In the genomic region with DNA sequence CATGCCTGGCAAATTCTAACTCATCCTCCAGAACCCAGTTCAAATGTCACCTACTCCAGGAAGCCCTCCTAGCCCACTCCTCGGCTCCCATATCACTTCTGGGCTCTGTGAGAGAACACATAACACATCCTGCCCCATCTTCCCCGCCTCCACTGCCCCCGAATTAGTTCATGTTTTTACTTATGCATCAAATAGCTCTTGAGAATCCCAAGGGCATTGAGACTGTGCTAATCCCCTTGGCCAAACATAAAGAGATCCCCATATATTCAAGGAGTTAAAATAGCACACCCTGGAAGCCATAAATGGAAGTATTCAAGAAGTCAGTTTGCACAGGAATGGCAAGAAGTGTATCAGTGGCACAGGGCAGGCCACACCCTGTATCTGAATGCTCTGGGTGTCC, we compare ENCODE assay signal across 16 cellular contexts. TPM values are rescaled to one million over a fixed set of nuclear protein-coding genes. Genes with fewer than 3 reads are reported as not detected.
DNase-seq lines count a peak whose midpoint lies in the region; ATAC-seq, FAIRE-seq and TF ChIP-seq lines count a peak whose summit lies in the region.
"Had no signal": no experiment of that assay in that cellular context is flagged by ENCODE, and none has a peak within 500 bp of the region (broad histone marks: within the 10 kb centered on the region; RNA-seq: fewer than 3 reads in every experiment).

No MANE protein-coding gene starts in this region.

- no peak for FAIRE-seq in astrocyte (lab: Jason Lieb, UNC)
- FAIRE-seq: urothelium cell line had no signal

- TF ChIP-seq CTCF in astrocyte (IDR thresholded peaks at IDR 0.05; ENCODE audit: insufficient read depth, low read depth, low read length), result no peak
- no peak for TF ChIP-seq CTCF in neural progenitor cell (IDR thresholded peaks at IDR 0.05)
- TF ChIP-seq CTCF in esophagus squamous epithelium (IDR thresholded peaks at IDR 0.05), result no peak

- peaks cover 12% of the 10 kb centered on the region for H3K36me3 Mint-ChIP-seq in activated CD8-positive, alpha-beta memory T cell treated with anti-CD3 and anti-CD28 coated beads, Interleukin-2, amount 10 ng/mL, durations not matched to agents 7 days and 5 days
- H3K36me3 Mint-ChIP-seq in IgD-negative memory B cell, result peaks cover 2% of the 10 kb centered on the region
- H3K36me3 Mint-ChIP-seq in astrocyte (ENCODE audit: low read depth, unreplicated experiment), result peaks cover 6% of the 10 kb centered on the region
- H3K36me3 Mint-ChIP-seq in neural progenitor cell, result peaks cover 14% of the 10 kb centered on the region

- H3K79me2 ChIP-seq in astrocyte (ENCODE audit: insufficient read depth, low read length) (peaks cover 23% of the 10 kb centered on the region), neural progenitor cell (ENCODE audit: low read depth) (peaks cover 23% of the 10 kb centered on the region)

- H3K27ac ChIP-seq in astrocyte (ENCODE audit: low read depth, low read length), result no peak overlapping the region
- H3K27ac ChIP-seq in neural progenitor cell, result no peak overlapping the region
- H3K27ac ChIP-seq in esophagus squamous epithelium, result no peak overlapping the region
- H3K27ac ChIP-seq: foreskin keratinocyte, sigmoid colon, WERI-Rb-1 had no signal

- H3K4me1 Mint-ChIP-seq in activated CD8-positive, alpha-beta memory T cell treated with anti-CD3 and anti-CD28 coated beads, Interleukin-2, amount 10 ng/mL, durations not matched to agents 7 days and 5 days, result peaks cover 22% of the 10 kb centered on the region
- peaks cover 16 to 24% (median 18%) of the 10 kb centered on the region in 3 donors for H3K4me1 Mint-ChIP-seq in IgD-negative memory B cell
- H3K4me1 Mint-ChIP-seq in astrocyte (ENCODE audit: low read depth, unreplicated experiment), result peaks cover 15% of the 10 kb centered on the region
- H3K4me1 Mint-ChIP-seq in neural progenitor cell, result peaks cover 29% of the 10 kb centered on the region

- no peak overlapping the region for H3K27ac Mint-ChIP-seq in activated CD8-positive, alpha-beta memory T cell treated with anti-CD3 and anti-CD28 coated beads, Interleukin-2, amount 10 ng/mL, durations not matched to agents 7 days and 5 days
- H3K27ac Mint-ChIP-seq in IgD-negative memory B cell (peak overlapping the region in 1 of 3 donors; percentile 97), astrocyte (ENCODE audit: unreplicated experiment) (no peak overlapping the region), neural progenitor cell (peak overlapping the region; percentile 4)

- H3K4me1 ChIP-seq in astrocyte (ENCODE audit: insufficient read depth, low read length), result peaks cover 14% of the 10 kb centered on the region
- peaks cover 16% of the 10 kb centered on the region for H3K4me1 ChIP-seq in neural progenitor cell
- peaks cover 4 to 27% (median 12%) of the 10 kb centered on the region in 3 donors for H3K4me1 ChIP-seq in esophagus squamous epithelium
- H3K4me1 ChIP-seq: foreskin keratinocyte had no signal

- H3K4me2 ChIP-seq in astrocyte (ENCODE audit: low read length) (no peak overlapping the region), neural progenitor cell (no peak overlapping the region)

- 91 to 98% methylated on average over 3 of the region's 3 CpGs for WGBS in esophagus squamous epithelium, 2 donors

- H3K36me3 ChIP-seq in astrocyte (ENCODE audit: insufficient read depth, low read length), result no peaks in the 10 kb centered on the region
- H3K36me3 ChIP-seq in neural progenitor cell, result no peaks in the 10 kb centered on the region
- H3K36me3 ChIP-seq in esophagus squamous epithelium, result no peaks in the 10 kb centered on the region
- H3K36me3 ChIP-seq: sigmoid colon had no signal

- CTCF ChIA-PET in activated CD8-positive, alpha-beta memory T cell treated with anti-CD3 and anti-CD28 coated beads, Interleukin-2, amount 10 ng/mL, durations not matched to agents 7 days and 5 days (lab: Charles Lee), result no interaction called here

- intact Hi-C loops in esophagus squamous epithelium (cut with DNase I) (no loop called here), Right ventricle myocardium inferior (cut with DNase I) (no loop called here)

- no peak for DNase-seq in activated CD8-positive, alpha-beta memory T cell treated with anti-CD3 and anti-CD28 coated beads, Interleukin-2, amount 10 ng/mL, durations not matched to agents 7 days and 5 days
- DNase-seq in activated CD8-positive, alpha-beta memory T cell treated with anti-CD3 and anti-CD28 coated beads, Interleukin-2, amount 50 U/mL, for 4 hours, result no peak
- DNase-seq in astrocyte (ENCODE audit: low read depth) (no peak), neural progenitor cell (ENCODE audit: low spot score) (no peak), esophagus squamous epithelium (lab: John Stamatoyannopoulos, UW) (no peak), GM19238 (ENCODE audit: insufficient read length, low spot score) (no peak), Right ventricle myocardium inferior (ENCODE audit: missing footprints) (no peak)
- DNase-seq: activated effector memory CD4-positive, alpha-beta T cell treated with Interleukin-2 at 50 U/mL for 16 hours; foreskin keratinocyte; NCI-H1092 treated with DMSO at 0.1 percent for 48 hours; sigmoid colon; stimulated activated CD4-positive, alpha-beta T cell treated with anti-CD3 and anti-CD28 coated beads, Interleukin-4, amount 100 ng/mL, for 4 hours; WERI-Rb-1 had no signal

- no peaks in the 10 kb centered on the region for H3K9me3 ChIP-seq in astrocyte (ENCODE audit: insufficient read depth, low read depth, low read length)
- H3K9me3 ChIP-seq in neural progenitor cell (ENCODE audit: low read depth), result no peaks in the 10 kb centered on the region
- no peaks in the 10 kb centered on the region for H3K9me3 ChIP-seq in esophagus squamous epithelium
- H3K9me3 ChIP-seq: sigmoid colon had no signal

- peaks cover 16% of the 10 kb centered on the region for H3K27me3 Mint-ChIP-seq in activated CD8-positive, alpha-beta memory T cell treated with anti-CD3 and anti-CD28 coated beads, Interleukin-2, amount 10 ng/mL, durations not matched to agents 7 days and 5 days
- H3K27me3 Mint-ChIP-seq in IgD-negative memory B cell, result peaks cover 4% of the 10 kb centered on the region
- peaks cover 1% of the 10 kb centered on the region for H3K27me3 Mint-ChIP-seq in astrocyte (ENCODE audit: low read depth, unreplicated experiment)
- peaks cover 7% of the 10 kb centered on the region for H3K27me3 Mint-ChIP-seq in neural progenitor cell (ENCODE audit: insufficient read depth, low read depth)

- peaks cover 22% of the 10 kb centered on the region for H4K20me1 ChIP-seq in astrocyte (ENCODE audit: insufficient read depth, low read length)
- peaks cover 22% of the 10 kb centered on the region for H4K20me1 ChIP-seq in neural progenitor cell (ENCODE audit: low read depth)

- peaks cover 2% of the 10 kb centered on the region for H3K9me3 Mint-ChIP-seq in activated CD8-positive, alpha-beta memory T cell treated with anti-CD3 and anti-CD28 coated beads, Interleukin-2, amount 10 ng/mL, durations not matched to agents 7 days and 5 days (ENCODE audit: low read depth)
- peaks cover 0 to 4% (median 4%) of the 10 kb centered on the region in 3 donors for H3K9me3 Mint-ChIP-seq in IgD-negative memory B cell
- H3K9me3 Mint-ChIP-seq in astrocyte (ENCODE audit: unreplicated experiment), result no peaks in the 10 kb centered on the region
- peaks cover 7% of the 10 kb centered on the region for H3K9me3 Mint-ChIP-seq in neural progenitor cell

- H3K4me3 Mint-ChIP-seq in activated CD8-positive, alpha-beta memory T cell treated with anti-CD3 and anti-CD28 coated beads, Interleukin-2, amount 10 ng/mL, durations not matched to agents 7 days and 5 days, result peak overlapping the region; percentile 66
- H3K4me3 Mint-ChIP-seq in IgD-negative memory B cell, result peak overlapping the region in 3 of 4 donors; percentile 8 to 94 (median 39)
- peak overlapping the region; percentile 86 for H3K4me3 Mint-ChIP-seq in astrocyte (ENCODE audit: unreplicated experiment)
- H3K4me3 Mint-ChIP-seq in neural progenitor cell, result peak overlapping the region; percentile 84

- H3K4me3 ChIP-seq in astrocyte (ENCODE audit: insufficient read depth, low read depth, low read length) (no peak overlapping the region), neural progenitor cell (no peak overlapping the region), esophagus squamous epithelium (no peak overlapping the region)
- H3K4me3 ChIP-seq: lung, sigmoid colon had no signal

- ATAC-seq in activated CD8-positive, alpha-beta memory T cell treated with anti-CD3 and anti-CD28 coated beads, Interleukin-2, amount 10 ng/mL, durations not matched to agents 7 days and 5 days, result no peak
- no peak for ATAC-seq in Right ventricle myocardium inferior
- ATAC-seq: foreskin keratinocyte had no signal

- H3K27me3 ChIP-seq in astrocyte (ENCODE audit: insufficient read depth, low read length) (no peaks in the 10 kb centered on the region), neural progenitor cell (no peaks in the 10 kb centered on the region), esophagus squamous epithelium (no peaks in the 10 kb centered on the region)
- H3K27me3 ChIP-seq: sigmoid colon had no signal

- H3K9ac ChIP-seq in astrocyte (ENCODE audit: low read length) (no peak overlapping the region), neural progenitor cell (no peak overlapping the region)

- no peak for TF ChIP-seq POLR2A in esophagus squamous epithelium (IDR thresholded peaks at IDR 0.05)

- H2AFZ ChIP-seq in astrocyte (ENCODE audit: low read depth, low read length) (no peak overlapping the region), neural progenitor cell (replicated peaks) (no peak overlapping the region)

- no peaks in the 10 kb centered on the region for H3F3A ChIP-seq in neural progenitor cell (ENCODE audit: low read depth)

RNA-seq across cellular contexts. Expression of gene CREBBP, which starts 2.0 kb away (rescaled TPM):
- total RNA-seq in activated CD8-positive, alpha-beta memory T cell treated with anti-CD3 and anti-CD28 coated beads, Interleukin-2, amount 10 ng/mL, durations not matched to agents 7 days and 5 days, result 10 to 100 TPM; 49.2 to 53.2 TPM
- 18.5 TPM for polyA plus RNA-seq in IgD-negative memory B cell
- total RNA-seq in astrocyte, result 42.6 and 53.0 TPM in 2 replicates
- 21.6 and 60.6 TPM in 2 replicates for total RNA-seq in neural progenitor cell (ENCODE audit: low replicate concordance)
- total RNA-seq in esophagus squamous epithelium, result 10 to 100 TPM; 14.5 to 53.6 (median 37.5) TPM
- total RNA-seq in Right ventricle myocardium inferior, result 38.0 TPM
